16 cellular contexts compared by ENCODE assay signal in genomic region chr1:96651517-96651916, GRCh38.
"Had no signal": no experiment of that assay in that cellular context is flagged by ENCODE, and none has a peak within 500 bp of the region (broad histone marks: within the 10 kb centered on the region; RNA-seq: fewer than 3 reads in every experiment).

No MANE protein-coding gene starts in this region.

- H3K36me3 ChIP-seq: lower lobe of right lung, thyroid gland, upper lobe of right lung had no signal

- H3K4me3 ChIP-seq: lower lobe of right lung, thyroid gland, upper lobe of right lung had no signal

- H3K9me3 ChIP-seq: lower lobe of right lung, thyroid gland, upper lobe of right lung had no signal

- DNase-seq: activated CD8-positive, alpha-beta memory T cell treated with anti-CD3 and anti-CD28 coated beads for 24 hours; activated CD8-positive, alpha-beta memory T cell treated with anti-CD3 and anti-CD28 coated beads, Interleukin-2, amount 50 U/mL, for 4 hours; activated T-cell treated with anti-CD3 and anti-CD28 coated beads, Interleukin-2, amount 50 U/mL, for 24 hours; aorta; effector CD4-positive, alpha-beta T cell; erythroblast; foreskin fibroblast; lower lobe of right lung; naive B cell; substantia nigra; T-helper 9 cell; thyroid gland; upper lobe of right lung had no signal

- ATAC-seq: activated naive CD4-positive, alpha-beta T cell treated with anti-CD3 and anti-CD28 coated beads, Interleukin-2, amount 50 U/mL, for 72 hours; activated T-helper 17 cell treated with anti-CD3 and anti-CD28 coated beads, Interleukin-2, amount 50 U/mL, for 72 hours; left lobe of liver; lower lobe of right lung; upper lobe of right lung had no signal

- H3K4me1 ChIP-seq: lower lobe of right lung, thyroid gland, upper lobe of right lung had no signal

- H3K27ac ChIP-seq: lower lobe of right lung, thyroid gland, upper lobe of right lung had no signal

- H3K27me3 ChIP-seq: thyroid gland, upper lobe of right lung had no signal
